Comparison of ENCODE assay signal across 19 cellular contexts in genomic region chr17:47240806-47241205, GRCh38. TPM values are rescaled to one million over a fixed set of nuclear protein-coding genes. Genes with fewer than 3 reads are reported as not detected.
A peak's percentile ranks its signal among the peaks of the same experiment; 100 is the strongest.
DNase-seq lines count a peak whose midpoint lies in the region; ATAC-seq and TF ChIP-seq lines count a peak whose summit lies in the region.
"Had no signal": no experiment of that assay in that cellular context is flagged by ENCODE, and none has a peak within 500 bp of the region (broad histone marks: within the 10 kb centered on the region; RNA-seq: fewer than 3 reads in every experiment).

No MANE protein-coding gene starts in this region.

- no peaks in the 10 kb centered on the region for H3K9me3 ChIP-seq in ascending aorta
- no peaks in the 10 kb centered on the region for H3K9me3 ChIP-seq in lower lobe of right lung
- no peaks in the 10 kb centered on the region for H3K9me3 ChIP-seq in subcutaneous abdominal adipose tissue (ENCODE audit: control insufficient read depth in 5 of 5, low read length in 5 of 5)
- H3K9me3 ChIP-seq: Peyer's patch, tibial nerve had no signal

- H3K27me3 Mint-ChIP-seq in activated naive CD4-positive, alpha-beta T cell treated with anti-CD3 and anti-CD28 coated beads, Interleukin-2, amount 10 ng/mL, durations not matched to agents 7 days and 5 days: peaks cover 48% of the 10 kb centered on the region

- no peaks in the 10 kb centered on the region for H3K36me3 ChIP-seq in ascending aorta
- no peaks in the 10 kb centered on the region for H3K36me3 ChIP-seq in lower lobe of right lung
- no peaks in the 10 kb centered on the region for H3K36me3 ChIP-seq in subcutaneous abdominal adipose tissue (ENCODE audit: control insufficient read depth in 5 of 5, insufficient read depth in 5 of 5, low read length in 5 of 5)
- H3K36me3 ChIP-seq: Peyer's patch, tibial nerve had no signal

- H3K4me1 ChIP-seq in ascending aorta (peaks cover 0 to 19% of the 10 kb centered on the region in 2 donors), lower lobe of right lung (peaks cover 18% of the 10 kb centered on the region), subcutaneous abdominal adipose tissue (ENCODE audit: control insufficient read depth in 5 of 5, insufficient read depth in 5 of 5, low read length in 5 of 5) (peaks cover 8 to 21% (median 18%) of the 10 kb centered on the region in 5 donors)

- no peak for ATAC-seq in lower lobe of right lung
- ATAC-seq in HG03108 (IDR thresholded peaks at IDR 0.05; ENCODE audit: unreplicated experiment): no peak
- ATAC-seq in GM21447 (IDR thresholded peaks at IDR 0.05; ENCODE audit: unreplicated experiment): no peak
- ATAC-seq: activated CD8-positive, alpha-beta memory T cell treated with anti-CD3 and anti-CD28 coated beads, Interleukin-2, amount 10 ng/mL, durations not matched to agents 7 days and 5 days had no signal

- intact Hi-C loops in ascending aorta (cut with DNase I) (loop anchor here (1.0 to 2.0 kb wide), 2 partner anchors 34 to 38 kb away; no protein-coding TSS in a partner anchor), lower lobe of right lung (cut with DNase I) (no loop called here)

- no peak overlapping the region for H3K4me3 ChIP-seq in ascending aorta
- no peak overlapping the region for H3K4me3 ChIP-seq in lower lobe of right lung
- no peak overlapping the region for H3K4me3 ChIP-seq in subcutaneous abdominal adipose tissue (ENCODE audit: low read depth in 1 of 5, low read length in 5 of 5)
- H3K4me3 ChIP-seq: dorsolateral prefrontal cortex, Peyer's patch, tibial nerve had no signal

- H3K9ac ChIP-seq in subcutaneous abdominal adipose tissue (ENCODE audit: low read length in 5 of 5): no peak overlapping the region

- H3K4me1 Mint-ChIP-seq in activated naive CD4-positive, alpha-beta T cell treated with anti-CD3 and anti-CD28 coated beads, Interleukin-2, amount 10 ng/mL, durations not matched to agents 7 days and 5 days: peaks cover 11% of the 10 kb centered on the region

- no peaks in the 10 kb centered on the region for H3K36me3 Mint-ChIP-seq in activated naive CD4-positive, alpha-beta T cell treated with anti-CD3 and anti-CD28 coated beads, Interleukin-2, amount 10 ng/mL, durations not matched to agents 7 days and 5 days
- H3K36me3 Mint-ChIP-seq: activated CD8-positive, alpha-beta memory T cell treated with anti-CD3 and anti-CD28 coated beads, Interleukin-2, amount 10 ng/mL, durations not matched to agents 7 days and 5 days; CD4-positive, CD25-positive, alpha-beta regulatory T cell; natural killer cell treated with Interleukin-12 subunit alpha and Interleukin-12 subunit beta and Interleukin-15 and Interleukin-18, amount 100 ng/mL, for 72 hours had no signal

- H3K9me3 Mint-ChIP-seq in activated naive CD4-positive, alpha-beta T cell treated with anti-CD3 and anti-CD28 coated beads, Interleukin-2, amount 10 ng/mL, durations not matched to agents 7 days and 5 days: peaks cover 2% of the 10 kb centered on the region
- H3K9me3 Mint-ChIP-seq: CD4-positive, CD25-positive, alpha-beta regulatory T cell; natural killer cell treated with Interleukin-12 subunit alpha and Interleukin-12 subunit beta and Interleukin-15 and Interleukin-18, amount 100 ng/mL, for 72 hours had no signal

- no peaks in the 10 kb centered on the region for H3K27me3 ChIP-seq in ascending aorta
- no peaks in the 10 kb centered on the region for H3K27me3 ChIP-seq in lower lobe of right lung (ENCODE audit: low read depth)
- H3K27me3 ChIP-seq in subcutaneous abdominal adipose tissue (ENCODE audit: control insufficient read depth in 5 of 5, insufficient read depth in 4 of 5, low read length in 5 of 5): no peaks in the 10 kb centered on the region
- H3K27me3 ChIP-seq: dorsolateral prefrontal cortex, Peyer's patch, tibial nerve had no signal

- H3K4me3 Mint-ChIP-seq in activated naive CD4-positive, alpha-beta T cell treated with anti-CD3 and anti-CD28 coated beads, Interleukin-2, amount 10 ng/mL, durations not matched to agents 7 days and 5 days: no peak overlapping the region
- H3K4me3 Mint-ChIP-seq: activated CD8-positive, alpha-beta memory T cell treated with anti-CD3 and anti-CD28 coated beads, Interleukin-2, amount 10 ng/mL, durations not matched to agents 7 days and 5 days; natural killer cell treated with Interleukin-12 subunit alpha and Interleukin-12 subunit beta and Interleukin-15 and Interleukin-18, amount 100 ng/mL, for 72 hours had no signal

- H3K27ac Mint-ChIP-seq in activated naive CD4-positive, alpha-beta T cell treated with anti-CD3 and anti-CD28 coated beads, Interleukin-2, amount 10 ng/mL, durations not matched to agents 7 days and 5 days: no peak overlapping the region
- H3K27ac Mint-ChIP-seq: activated CD8-positive, alpha-beta memory T cell treated with anti-CD3 and anti-CD28 coated beads, Interleukin-2, amount 10 ng/mL, durations not matched to agents 7 days and 5 days; CD4-positive, CD25-positive, alpha-beta regulatory T cell had no signal

- CTCF ChIA-PET in activated naive CD4-positive, alpha-beta T cell treated with anti-CD3 and anti-CD28 coated beads, Interleukin-2, amount 10 ng/mL, durations not matched to agents 7 days and 5 days (lab: Charles Lee): interaction anchor here (1.2 kb wide), 1 partner anchor 12 kb away, joined by 3 read pairs; no protein-coding TSS in a partner anchor

- peak overlapping the region; percentile 95 for H3K27ac ChIP-seq in ascending aorta
- H3K27ac ChIP-seq in lower lobe of right lung: peak overlapping the region; percentile 18
- H3K27ac ChIP-seq in subcutaneous abdominal adipose tissue (ENCODE audit: low read depth, low read length): peak overlapping the region; percentile 79

- no peak for TF ChIP-seq CTCF in ascending aorta (IDR thresholded peaks at IDR 0.05)
- TF ChIP-seq CTCF in lower lobe of right lung (IDR thresholded peaks at IDR 0.05): no peak

- DNase-seq in SKM-1 (lab: John Stamatoyannopoulos, UW; ENCODE audit: unreplicated experiment) (peak; percentile 10), SKM-1 treated with dmso at 0.1 percent for 144 hours (lab: John Stamatoyannopoulos, UW; ENCODE audit: unreplicated experiment) (no peak), ascending aorta (ENCODE audit: low spot score in 2 of 2) (no peak), lower lobe of right lung (no peak)
- DNase-seq in activated naive CD4-positive, alpha-beta T cell treated with anti-CD3 and anti-CD28 coated beads, Interleukin-2, amount 10 ng/mL, durations not matched to agents 7 days and 5 days: no peak
- DNase-seq: activated CD8-positive, alpha-beta memory T cell treated with anti-CD3 and anti-CD28 coated beads, Interleukin-2, amount 10 ng/mL, durations not matched to agents 7 days and 5 days; activated gamma-delta T cell; CD4-positive, CD25-positive, alpha-beta regulatory T cell; NCI-H2081; NCI-H524; stimulated activated CD4-positive, alpha-beta T cell treated with anti-CD3 and anti-CD28 coated beads, Interleukin-2, amount 100 ng/mL, for 24 hours had no signal

RNA-seq across cellular contexts. Expression of gene ITGB3, which starts 12.8 kb away (rescaled TPM):
- total RNA-seq in ascending aorta (71.3 TPM), lower lobe of right lung (10.5 TPM)

RNA-seq across cellular contexts. Expression of gene MYL4, which starts 31.7 kb away (rescaled TPM):
- total RNA-seq in ascending aorta (not detected), lower lobe of right lung (3.0 TPM)
- total RNA-seq: CD4-positive, CD25-positive, alpha-beta regulatory T cell; Daoy had no signal

RNA-seq across cellular contexts. Expression of gene CDC27, which starts 51.7 kb away (rescaled TPM):
- total RNA-seq in ascending aorta (112 TPM), lower lobe of right lung (76.6 TPM)

Comparison
In these comparisons a context has a peak if more than half of its experiments do, and no peak if none do; other contexts are left out.
1. H3K27ac ChIP-seq: peak in every context shown above with its lines; median percentile 95 in ascending aorta; 79 in subcutaneous abdominal adipose tissue; 18 in lower lobe of right lung.